ENCODE assay signal across 8 cellular contexts in genomic region chr20:45373353-45374100, GRCh38. TPM values are rescaled to one million over a fixed set of nuclear protein-coding genes. Genes with fewer than 3 reads are reported as not detected.
DNase-seq lines count a peak whose midpoint lies in the region; ATAC-seq and TF ChIP-seq lines count a peak whose summit lies in the region.

No MANE protein-coding gene starts in this region.

- H2AFZ ChIP-seq in smooth muscle cell (ENCODE audit: low read depth), result no peak overlapping the region

- no peaks in the 10 kb centered on the region for H3K27me3 ChIP-seq in smooth muscle cell (ENCODE audit: low read depth)

- H3K4me1 ChIP-seq in smooth muscle cell (ENCODE audit: low read depth), result no peaks in the 10 kb centered on the region

- no peaks in the 10 kb centered on the region for H3F3A ChIP-seq in smooth muscle cell (ENCODE audit: low read depth)

- peak overlapping the region; percentile 35 to 46 for H3K4me3 ChIP-seq in cardiac fibroblast (replicated peaks in 1 of 2; ENCODE audit: low read depth in 2 of 2, low read length in 2 of 2)
- H3K4me3 ChIP-seq in smooth muscle cell, result peak overlapping the region; percentile 51

- H3K9ac ChIP-seq in smooth muscle cell (ENCODE audit: low read depth), result no peak overlapping the region

- H3K79me2 ChIP-seq in smooth muscle cell (ENCODE audit: low read depth), result no peaks in the 10 kb centered on the region

- peaks cover 0 to 4% (median 3%) of the 10 kb centered on the region in 3 donors for H3K36me3 Mint-ChIP-seq in immature natural killer cell

- H3K4me1 Mint-ChIP-seq in immature natural killer cell, result peaks cover 35 to 44% of the 10 kb centered on the region in 2 donors

- no peaks in the 10 kb centered on the region for H3K9me3 ChIP-seq in smooth muscle cell (replicated peaks; ENCODE audit: low read depth)

- TF ChIP-seq CTCF in cardiac fibroblast (IDR thresholded peaks at IDR 0.05; ENCODE audit: low read depth, low read length) (peak; percentile 88), smooth muscle cell (IDR thresholded peaks at IDR 0.05; ENCODE audit: borderline replicate concordance, insufficient read depth, poor library complexity, severe bottlenecking) (peak; percentile 72)

- DNase-seq in EH (ENCODE audit: low read depth) (peak; percentile 81), NCI-H2107 treated with DMSO at 0.1 percent for 48 hours (lab: John Stamatoyannopoulos, UW; ENCODE audit: unreplicated experiment) (peak; percentile 7), cardiac fibroblast (ENCODE audit: low read depth in 2 of 2) (peak; percentile 85 to 86), immature natural killer cell (peak; percentile 81 to 86 (median 84)), smooth muscle cell (lab: John Stamatoyannopoulos, UW; ENCODE audit: unreplicated experiment) (peak; percentile 24)
- DNase-seq in activated CD4-positive, CD25-positive, alpha-beta regulatory T cell (lab: John Stamatoyannopoulos, UW), result peak; percentile 77 to 84 (median 81)

- peaks cover 0 to 14% (median 9%) of the 10 kb centered on the region in 3 donors for H3K27me3 Mint-ChIP-seq in immature natural killer cell (ENCODE audit: low read depth in 3 of 3)

- WGBS in smooth muscle cell (ENCODE audit: low lambda C conversion rate), result 10% methylated on average over 34 of the region's 38 CpGs

- H3K4me3 Mint-ChIP-seq in immature natural killer cell, result peak overlapping the region; percentile 81 to 95 (median 91)

- H3K4me2 ChIP-seq in smooth muscle cell, result peak overlapping the region; percentile 87

- peaks cover 0 to 2% (median 0%) of the 10 kb centered on the region in 6 donors for H3K9me3 Mint-ChIP-seq in immature natural killer cell

- H3K36me3 ChIP-seq in smooth muscle cell (ENCODE audit: low read depth), result no peaks in the 10 kb centered on the region

- peak; percentile 62 for ATAC-seq in HG02623 (IDR thresholded peaks at IDR 0.05; ENCODE audit: unreplicated experiment)
- ATAC-seq in HG03457 (IDR thresholded peaks at IDR 0.05; ENCODE audit: unreplicated experiment), result no peak

- H4K20me1 ChIP-seq in smooth muscle cell (ENCODE audit: low read depth), result no peaks in the 10 kb centered on the region

- H3K27ac Mint-ChIP-seq in immature natural killer cell, result peak overlapping the region; percentile 89 to 98 (median 96)

- H3K27ac ChIP-seq in smooth muscle cell (ENCODE audit: low read depth), result no peak overlapping the region

RNA-seq across cellular contexts. Expression of gene TP53TG5, which starts 4.6 kb away (rescaled TPM):
- polyA plus RNA-seq in immature natural killer cell (under 1 TPM in 2 of 3 donors, not detected in 1; 0.09 to 0.22 TPM), smooth muscle cell (0.06 TPM in 1 of 2 replicates, not detected in the other)
- not detected in 2 replicates for total RNA-seq in smooth muscle cell

RNA-seq across cellular contexts. Expression of gene SYS1, which starts 10.6 kb away (rescaled TPM):
- 10 to 100 TPM; 32.6 to 52.4 (median 47.1) TPM for polyA plus RNA-seq in immature natural killer cell
- total RNA-seq in smooth muscle cell, result 14.5 and 15.2 TPM in 2 replicates
- 17.0 and 24.7 TPM in 2 replicates for polyA plus RNA-seq in smooth muscle cell

RNA-seq across cellular contexts. Expression of gene SDC4, which starts 25.3 kb away (rescaled TPM):
- under 1 TPM in 2 of 3 donors, not detected in 1; 0.56 to 0.69 TPM for polyA plus RNA-seq in immature natural killer cell
- total RNA-seq in smooth muscle cell, result 70.7 and 78.1 TPM in 2 replicates
- 45.0 and 122 TPM in 2 replicates for polyA plus RNA-seq in smooth muscle cell

RNA-seq across cellular contexts. Expression of gene DBNDD2, which starts 34.6 kb away (rescaled TPM):
- polyA plus RNA-seq in immature natural killer cell (10 to 100 TPM; 11.0 to 24.5 (median 18.0) TPM), smooth muscle cell (2.9 and 11.0 TPM in 2 replicates)
- 5.9 and 6.4 TPM in 2 replicates for total RNA-seq in smooth muscle cell

RNA-seq across cellular contexts. Expression of gene PIGT, which starts 42.4 kb away (rescaled TPM):
- polyA plus RNA-seq in immature natural killer cell (100 to 1,000 TPM; 105 to 190 (median 164) TPM), smooth muscle cell (169 and 206 TPM in 2 replicates)
- total RNA-seq in smooth muscle cell, result 90.7 and 99.5 TPM in 2 replicates

Comparison
In these comparisons a context has a peak if more than half of its experiments do, and no peak if none do; other contexts are left out.
1. DNase-seq: peak in every context shown above with its lines; median percentile 86 in cardiac fibroblast; 84 in immature natural killer cell; 81 in EH; 81 in activated CD4-positive, CD25-positive, alpha-beta regulatory T cell; 24 in smooth muscle cell; 7 in NCI-H2107 treated with DMSO at 0.1 percent for 48 hours.
2. RNA of gene SDC4, which starts 25.3 kb away (polyA plus RNA-seq): 45.0 to 122 TPM in smooth muscle cell; 0.56 to 0.69 TPM in immature natural killer cell; every median in the first group is over 10 times any median in the second.